In the genomic region with DNA sequence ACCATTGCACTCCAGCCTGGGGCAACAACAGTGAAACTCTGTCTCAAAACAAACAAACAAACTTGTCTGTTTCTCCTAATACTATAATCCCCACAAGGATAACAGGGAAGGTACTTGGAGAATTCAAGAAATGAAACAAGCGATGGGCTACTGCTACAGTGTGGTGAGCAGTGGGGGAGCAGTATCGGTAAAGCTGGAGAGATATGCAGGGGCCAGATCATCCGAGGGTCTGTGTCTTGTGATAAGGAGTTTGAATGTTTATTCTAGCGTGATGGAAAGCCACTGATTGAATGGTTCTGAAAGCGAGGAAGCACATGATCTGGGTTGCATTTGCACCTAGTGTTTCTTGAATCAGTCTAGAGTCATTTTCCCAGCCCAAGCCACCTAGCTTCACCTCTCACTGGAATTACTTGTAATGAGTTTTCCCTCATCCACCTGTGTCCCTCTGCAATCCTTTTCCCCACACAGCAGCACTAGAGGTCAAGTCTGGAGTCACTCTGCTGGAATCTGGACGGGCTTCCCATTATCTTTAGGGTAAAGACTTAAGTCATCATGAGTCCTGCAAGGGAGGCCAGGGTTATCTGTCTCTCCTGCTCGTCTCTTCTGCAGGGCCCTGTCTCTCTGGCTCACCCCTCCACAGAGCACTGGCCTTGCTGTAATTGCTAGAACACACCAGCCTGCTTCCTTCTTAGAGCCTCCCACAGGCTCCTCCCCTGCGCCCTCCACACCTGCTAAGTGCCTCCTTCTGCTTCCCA, we compare ENCODE assay signal across 19 cellular contexts.
A peak's percentile ranks its signal among the peaks of the same experiment; 100 is the strongest.
DNase-seq lines count a peak whose midpoint lies in the region; TF ChIP-seq lines count a peak whose summit lies in the region.
"Had no signal": no experiment of that assay in that cellular context is flagged by ENCODE, and none has a peak within 500 bp of the region (broad histone marks: within the 10 kb centered on the region; RNA-seq: fewer than 3 reads in every experiment).

No MANE protein-coding gene starts in this region.

- H3K4me1 ChIP-seq in colonic mucosa (no peaks in the 10 kb centered on the region), trophoblast cell (ENCODE audit: control insufficient read depth in 1 of 2, insufficient read depth in 2 of 2, low read length in 2 of 2) (peaks cover 0 to 5% of the 10 kb centered on the region in 2 experiments), PC-9 (replicated peaks; ENCODE audit: insufficient read depth) (0 out of 2 replicates have a peak, but pooled peaks cover 4% of the 10 kb centered on the region)
- H3K4me1 ChIP-seq: adrenal gland had no signal

- H2AFZ ChIP-seq in trophoblast cell (ENCODE audit: insufficient read depth, low read length, poor library complexity) (no peak overlapping the region), PC-9 (no peak overlapping the region)

- H3K9me3 ChIP-seq in colonic mucosa (no peaks in the 10 kb centered on the region), trophoblast cell (ENCODE audit: insufficient read depth, low read depth, low read length) (no peaks in the 10 kb centered on the region), PC-9 (ENCODE audit: insufficient read depth, low read depth) (no peaks in the 10 kb centered on the region)
- H3K9me3 ChIP-seq: adrenal gland had no signal

- WGBS in trophoblast cell (ENCODE audit: extremely low coverage, insufficient coverage, insufficient read length) = no CpG with 5 or more reads among the region's 8 CpGs

- H3K27me3 ChIP-seq in colonic mucosa (no peaks in the 10 kb centered on the region), trophoblast cell (ENCODE audit: insufficient read depth, low read length) (no peaks in the 10 kb centered on the region), PC-9 (ENCODE audit: insufficient read depth, low read depth) (no peaks in the 10 kb centered on the region)
- H3K27me3 ChIP-seq: adrenal gland had no signal

- BruUV-seq in PC-9 (replicated peaks; lab: Mats Ljungman, UMichigan) = no TSS peak

- H3K27ac ChIP-seq in colonic mucosa (no peak overlapping the region), trophoblast cell (ENCODE audit: low read depth, low read length) (no peak overlapping the region), PC-9 (no peak overlapping the region)
- H3K27ac ChIP-seq: adrenal gland had no signal

- H4K8ac ChIP-seq in trophoblast cell (ENCODE audit: low read depth, low read length) = no peak overlapping the region

- no peak overlapping the region for H4K12ac ChIP-seq in trophoblast cell (ENCODE audit: low read depth, low read length)

- H2AK5ac ChIP-seq in trophoblast cell (ENCODE audit: low read length) = no peak overlapping the region

- no peaks in the 10 kb centered on the region for H3K9me2 ChIP-seq in PC-9 (ENCODE audit: insufficient read depth)

- no peak overlapping the region for H3K4ac ChIP-seq in trophoblast cell (ENCODE audit: low read depth, low read length)

- H3K79me2 ChIP-seq in trophoblast cell (ENCODE audit: control insufficient read depth, insufficient read depth, low read length, poor library complexity) = no peaks in the 10 kb centered on the region
- no peaks in the 10 kb centered on the region for H3K79me2 ChIP-seq in PC-9 (ENCODE audit: low read depth)

- H3K9ac ChIP-seq in colonic mucosa (ENCODE audit: low read depth in 2 of 2, low read length in 2 of 2) (no peak overlapping the region), trophoblast cell (ENCODE audit: low read length) (no peak overlapping the region)

- no peak overlapping the region for H3K14ac ChIP-seq in trophoblast cell (ENCODE audit: low read length)

- H2BK5ac ChIP-seq in trophoblast cell (ENCODE audit: low read depth, low read length, poor library complexity) = no peak overlapping the region

- 0 out of 2 replicates have a peak, but pooled peaks cover 5% of the 10 kb centered on the region for H3F3A ChIP-seq in PC-9 (ENCODE audit: insufficient read depth, low read depth)

- no peaks in the 10 kb centered on the region for H3K36me3 ChIP-seq in colonic mucosa
- H3K36me3 ChIP-seq in trophoblast cell (ENCODE audit: control insufficient read depth in 1 of 2, insufficient read depth in 2 of 2, low read length in 2 of 2) = no peaks in the 10 kb centered on the region
- no peaks in the 10 kb centered on the region for H3K36me3 ChIP-seq in PC-9 (ENCODE audit: low read depth)
- H3K36me3 ChIP-seq: adrenal gland had no signal

- H3K79me1 ChIP-seq in trophoblast cell (ENCODE audit: low read length) = peaks cover 4% of the 10 kb centered on the region

- no peak for TF ChIP-seq POLR2A in NB4 (IDR thresholded peaks at IDR 0.05; ENCODE audit: extremely low read depth, insufficient read length)

- intact Hi-C loops in colonic mucosa (cut with DNase I) (no loop called here), posterior cingulate gyrus (cut with DNase I) (no loop called here), PC-9 (cut with micrococcal nuclease; ENCODE audit: unreplicated experiment) (no loop called here)

- no peak overlapping the region for H3K23ac ChIP-seq in trophoblast cell (ENCODE audit: low read length)

- H3K4me3 ChIP-seq in NB4 (ENCODE audit: low read depth, low read length) = no peak overlapping the region
- H3K4me3 ChIP-seq in colonic mucosa = no peak overlapping the region
- H3K4me3 ChIP-seq in trophoblast cell (ENCODE audit: low read depth, low read length) = no peak overlapping the region
- H3K4me3 ChIP-seq in PC-9 = no peak overlapping the region
- H3K4me3 ChIP-seq: adrenal gland had no signal

- H3K18ac ChIP-seq in trophoblast cell (ENCODE audit: low read length) = no peak overlapping the region

- no peak overlapping the region for H2BK120ac ChIP-seq in trophoblast cell (ENCODE audit: insufficient read depth, low read length, poor library complexity)

- H4K20me1 ChIP-seq in PC-9 (ENCODE audit: insufficient read depth) = no peaks in the 10 kb centered on the region

- TF ChIP-seq CTCF in NB4 (IDR thresholded peaks at IDR 0.05; ENCODE audit: low read depth, low read length) (no peak), colonic mucosa (IDR thresholded peaks at IDR 0.05) (no peak), PC-9 (conservative IDR thresholded peaks at IDR 0.05) (no peak)

- no peak overlapping the region for H3K4me2 ChIP-seq in trophoblast cell (ENCODE audit: low read length)
- no peak overlapping the region for H3K4me2 ChIP-seq in PC-9

- DNase-seq in NCI-H1436 (lab: John Stamatoyannopoulos, UW) = peak; percentile 47
- DNase-seq in NCI-H1436 treated with DMSO at 0.1 percent for 48 hours (lab: John Stamatoyannopoulos, UW) = no peak
- peak; percentile 53 for DNase-seq in NB4 (ENCODE audit: low read depth)
- peak; percentile 40 for DNase-seq in colonic mucosa
- DNase-seq in trophoblast cell = peak; percentile 85
- DNase-seq in posterior cingulate gyrus = no peak
- no peak for DNase-seq in PC-9
- no peak for DNase-seq in C1 segment of cervical spinal cord (lab: John Stamatoyannopoulos, UW)
- DNase-seq: 8988T; activated CD4-positive, alpha-beta T cell treated with anti-CD3 and anti-CD28 coated beads, Interleukin-2, amount 50 U/mL, for 1 hour; activated T-cell treated with anti-CD3 and anti-CD28 coated beads, Interleukin-2, amount 50 U/mL, for 24 hours; adrenal gland; CD4-positive, alpha-beta T cell; hypothalamus; left ventricle myocardium superior; natural killer cell; NCI-H1930; NCI-H524; stimulated activated CD4-positive, alpha-beta T cell treated with anti-CD3 and anti-CD28 coated beads, Interleukin-1b, Interleukin-23, amount 100 ng/mL, for 48 hours had no signal

- CTCF ChIA-PET in PC-9 (lab: Charles Lee) = interaction anchor here (0.7 kb wide), 1 partner anchor 381 kb away, joined by 3 read pairs; no protein-coding TSS in a partner anchor

- POLR2A ChIA-PET in PC-9 (lab: Charles Lee; ENCODE audit: unreplicated experiment) = no interaction called here

- no peak overlapping the region for H4K91ac ChIP-seq in trophoblast cell (ENCODE audit: low read depth, low read length)

- H2BK12ac ChIP-seq in trophoblast cell (ENCODE audit: low read length) = no peak overlapping the region

Comparison
In these comparisons a context has a peak if more than half of its experiments do, and no peak if none do; other contexts are left out.
1. DNase-seq: peak in NCI-H1436 (single experiment), NB4 (single experiment), colonic mucosa (single experiment) and trophoblast cell (2 of 2); none in NCI-H1436 treated with DMSO at 0.1 percent for 48 hours (single experiment), posterior cingulate gyrus (0 of 10), PC-9 (0 of 2) and C1 segment of cervical spinal cord (0 of 14).